Comparison of ENCODE assay signal across 8 cellular contexts in genomic region chr4:68175562-68176155, GRCh38. TPM values are rescaled to one million over a fixed set of nuclear protein-coding genes. Genes with fewer than 3 reads are reported as not detected.
DNase-seq lines count a peak whose midpoint lies in the region; ATAC-seq and TF ChIP-seq lines count a peak whose summit lies in the region.

No MANE protein-coding gene starts in this region.

- no peak overlapping the region for H3K14ac ChIP-seq in mesenchymal stem cell (ENCODE audit: low read length in 2 of 2)

- no peak overlapping the region for H3K23ac ChIP-seq in mesenchymal stem cell (ENCODE audit: low read length in 2 of 2)

- no peak overlapping the region for H2AFZ ChIP-seq in KMS-11 (ENCODE audit: low read depth)
- H2AFZ ChIP-seq in PC-3 (ENCODE audit: low read length) = no peak overlapping the region
- H2AFZ ChIP-seq in mesenchymal stem cell (ENCODE audit: low read depth, low read length) = no peak overlapping the region

- no peak overlapping the region for H2BK12ac ChIP-seq in mesenchymal stem cell (ENCODE audit: low read length in 2 of 2)

- H4K91ac ChIP-seq in mesenchymal stem cell (ENCODE audit: low read length) = no peak overlapping the region

- H4K8ac ChIP-seq in mesenchymal stem cell (ENCODE audit: low read length) = no peak overlapping the region

- POLR2A ChIA-PET in PC-3 (lab: Charles Lee; ENCODE audit: unreplicated experiment) = no interaction called here

- CTCF ChIA-PET in PC-3 (lab: Charles Lee) = interaction anchor here (0.6 kb wide), 1 partner anchor 294 kb away, joined by 3 read pairs; no protein-coding TSS in a partner anchor

- H3K27me3 ChIP-seq in KMS-11 (ENCODE audit: insufficient read depth, low read depth) (no peaks in the 10 kb centered on the region), PC-3 (ENCODE audit: low read length) (peaks cover 4% of the 10 kb centered on the region; the same call in 1 of the 2 replicates), mesenchymal stem cell (ENCODE audit: control insufficient read depth in 1 of 2, insufficient read depth in 1 of 2, low read length in 2 of 2) (no peaks in the 10 kb centered on the region)

- no peak overlapping the region for H2BK15ac ChIP-seq in mesenchymal stem cell (ENCODE audit: low read depth, poor library complexity, severe bottlenecking)

- no peak overlapping the region for H2BK5ac ChIP-seq in mesenchymal stem cell (ENCODE audit: low read depth, low read length, poor library complexity, severe bottlenecking)

- peak; percentile 87 for TF ChIP-seq CTCF in KMS-11 (conservative IDR thresholded peaks at IDR 0.05; ENCODE audit: low read depth, low read length)
- peak; percentile 97 for TF ChIP-seq CTCF in PC-3 (conservative IDR thresholded peaks at IDR 0.05; ENCODE audit: low read depth, low read length)

- no peaks in the 10 kb centered on the region for H3K79me2 ChIP-seq in KMS-11 (ENCODE audit: insufficient read depth, low read depth)
- no peaks in the 10 kb centered on the region for H3K79me2 ChIP-seq in PC-3 (ENCODE audit: low read length)

- H3K4ac ChIP-seq in mesenchymal stem cell (ENCODE audit: low read depth in 1 of 2, low read length in 2 of 2) = no peak overlapping the region

- H3K4me1 ChIP-seq in KMS-11 (ENCODE audit: low read depth, poor library complexity, severe bottlenecking) (no peaks in the 10 kb centered on the region), PC-3 (ENCODE audit: insufficient read depth, low read length) (peaks cover 2% of the 10 kb centered on the region), mesenchymal stem cell (ENCODE audit: control insufficient read depth, insufficient read depth, low read depth, low read length) (no peaks in the 10 kb centered on the region)

- H3K4me3 ChIP-seq in KMS-11 (IDR thresholded peaks at IDR 0.05; ENCODE audit: insufficient read depth, low read depth, low read length) (no peak overlapping the region), PC-3 (ENCODE audit: low read length) (no peak overlapping the region), mesenchymal stem cell (ENCODE audit: insufficient read depth in 1 of 2, low read depth in 1 of 2, low read length in 2 of 2) (no peak overlapping the region)

- H3K27ac ChIP-seq in KMS-11 = no peak overlapping the region
- H3K27ac ChIP-seq in PC-3 (ENCODE audit: low read length) = no peak overlapping the region
- H3K27ac ChIP-seq in mesenchymal stem cell (ENCODE audit: low read length, poor library complexity, severe bottlenecking) = no peak overlapping the region

- H3F3A ChIP-seq in PC-3 (ENCODE audit: low read length, unreplicated experiment) = peaks cover 1% of the 10 kb centered on the region

- no peak overlapping the region for H2AK5ac ChIP-seq in mesenchymal stem cell (ENCODE audit: low read length, severe bottlenecking)

- no peaks in the 10 kb centered on the region for H3K36me3 ChIP-seq in KMS-11 (ENCODE audit: insufficient read depth)
- H3K36me3 ChIP-seq in PC-3 (ENCODE audit: low read depth, low read length) = no peaks in the 10 kb centered on the region
- H3K36me3 ChIP-seq in mesenchymal stem cell (ENCODE audit: control insufficient read depth in 1 of 2, insufficient read depth in 2 of 2, low read depth in 1 of 2, low read length in 2 of 2) = no peaks in the 10 kb centered on the region

- peak; percentile 3 for DNase-seq in activated naive CD4-positive, alpha-beta T cell treated with Interleukin-2 at 50 U/mL for 16 hours
- DNase-seq in activated naive CD4-positive, alpha-beta T cell treated with anti-CD3 and anti-CD28 coated beads, Interleukin-2, amount 50 U/mL, for 16 hours = no peak
- DNase-seq in PC-3 (peak; percentile 86), cerebellum (ENCODE audit: low spot score) (peak; percentile 60), mesenchymal stem cell (peak; percentile 60), GOT3 (lab: John Stamatoyannopoulos, UW) (no peak)

- H4K20me1 ChIP-seq in KMS-11 (ENCODE audit: insufficient read depth) = no peaks in the 10 kb centered on the region
- H4K20me1 ChIP-seq in PC-3 (ENCODE audit: low read length) = no peaks in the 10 kb centered on the region

- H2BK120ac ChIP-seq in mesenchymal stem cell (ENCODE audit: low read depth, low read length) = no peak overlapping the region

- H3K9me2 ChIP-seq in PC-3 (replicated peaks; ENCODE audit: low read length) = no peaks in the 10 kb centered on the region

- H3K4me2 ChIP-seq in KMS-11 (no peak overlapping the region), PC-3 (ENCODE audit: low read length) (no peak overlapping the region), mesenchymal stem cell (ENCODE audit: low read length, poor library complexity, severe bottlenecking) (no peak overlapping the region)

- intact Hi-C loops in PC-3 (cut with micrococcal nuclease) = loop anchor here (1.0 to 10.0 kb wide), 6 partner anchors 95 to 631 kb away; partner anchors contain the start of gene CENPC

- WGBS in mesenchymal stem cell = 6% methylated on average over 2 of the region's 6 CpGs

- H3K18ac ChIP-seq in mesenchymal stem cell (ENCODE audit: low read depth in 1 of 2, low read length in 2 of 2) = no peak overlapping the region

- ATAC-seq in GM21515 (IDR thresholded peaks at IDR 0.05; ENCODE audit: unreplicated experiment) (peak; percentile 78), PC-3 (peak; percentile 83)

- BruUV-seq in PC-3 (replicated peaks; lab: Mats Ljungman, UMichigan) = no TSS peak

- H3K9ac ChIP-seq in KMS-11 (no peak overlapping the region), PC-3 (ENCODE audit: low read length) (no peak overlapping the region), mesenchymal stem cell (ENCODE audit: low read length) (no peak overlapping the region)

- H3K9me3 ChIP-seq in PC-3 (ENCODE audit: low read length) = no peaks in the 10 kb centered on the region
- H3K9me3 ChIP-seq in mesenchymal stem cell (ENCODE audit: control insufficient read depth, low read length) = no peaks in the 10 kb centered on the region

- no peaks in the 10 kb centered on the region for H3K79me1 ChIP-seq in mesenchymal stem cell (replicated peaks; ENCODE audit: low read length, poor library complexity, severe bottlenecking)

RNA-seq across cellular contexts. Expression of gene TMPRSS11F, which starts 46.0 kb away (rescaled TPM):
- total RNA-seq in PC-3 (2014; rRNA removed) (not detected in 2 replicates), cerebellum (not detected)
- polyA plus RNA-seq in mesenchymal stem cell (2013, experiment 1 of 2) = not detected
- polyA plus RNA-seq in mesenchymal stem cell (2013, experiment 2 of 2) = not detected

Comparison
In these comparisons a context has a peak if more than half of its experiments do, and no peak if none do; other contexts are left out.
1. DNase-seq: peak in activated naive CD4-positive, alpha-beta T cell treated with Interleukin-2 at 50 U/mL for 16 hours (single experiment), PC-3 (single experiment), cerebellum (single experiment) and mesenchymal stem cell (single experiment); none in activated naive CD4-positive, alpha-beta T cell treated with anti-CD3 and anti-CD28 coated beads, Interleukin-2, amount 50 U/mL, for 16 hours (single experiment) and GOT3 (single experiment).